7 cellular contexts compared by ENCODE assay signal in the genomic region with DNA sequence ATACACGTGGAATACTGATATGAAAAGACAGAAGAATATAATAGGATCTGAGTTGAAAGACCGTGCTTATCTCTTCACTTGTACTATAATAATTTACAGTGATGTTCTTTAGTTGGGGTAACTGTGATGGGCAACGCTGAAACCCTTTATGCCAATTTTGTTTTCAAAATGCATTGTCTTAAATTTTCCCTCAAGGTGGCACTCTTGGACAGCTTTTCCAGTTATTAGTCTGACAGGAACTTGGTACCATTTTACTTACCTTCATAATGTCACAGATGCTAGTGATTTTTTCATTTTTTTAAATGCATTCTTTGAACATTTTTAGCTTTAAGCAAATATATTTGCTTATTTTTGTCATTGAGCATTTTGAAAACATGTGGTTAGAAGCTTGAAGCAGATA. TPM values are rescaled to one million over a fixed set of nuclear protein-coding genes. Genes with fewer than 3 reads are reported as not detected.
DNase-seq lines count a peak whose midpoint lies in the region; ATAC-seq and TF ChIP-seq lines count a peak whose summit lies in the region.
"Not testable (repeated sequence)": the region's sequence is repeated elsewhere in the genome, so short reads cannot be mapped to it uniquely, and the experiment has no call there.

No MANE protein-coding gene starts in this region.

- not testable (repeated sequence) for H3K4me2 ChIP-seq in hepatocyte

- 80% methylated on average over 3 of the region's 3 CpGs for WGBS in hepatocyte (ENCODE audit: low lambda C conversion rate, missing lambda C conversion rate)

- H3K27me3 ChIP-seq in hepatocyte: not testable (repeated sequence)

- not testable (repeated sequence) for H3K4me1 ChIP-seq in hepatocyte (ENCODE audit: insufficient read depth)

- H3K36me3 ChIP-seq in SK-N-MC (ENCODE audit: insufficient read depth, low read length); hepatocyte (replicated peaks; ENCODE audit: insufficient read depth, low read depth): not testable (repeated sequence)

- H3K27ac ChIP-seq in SK-N-MC, hepatocyte: not testable (repeated sequence)

- H3K79me2 ChIP-seq in hepatocyte: not testable (repeated sequence)

- peak; percentile 40 for ATAC-seq in HG02759 (IDR thresholded peaks at IDR 0.05; ENCODE audit: unreplicated experiment)

- not testable (repeated sequence) for TF ChIP-seq CTCF in cardiac fibroblast (IDR thresholded peaks at IDR 0.05; ENCODE audit: low read depth, low read length)
- peak; percentile 12 for TF ChIP-seq CTCF in hepatocyte (IDR thresholded peaks at IDR 0.05; ENCODE audit: poor library complexity)

- H3K9ac ChIP-seq in SK-N-MC (ENCODE audit: insufficient read length): not testable (repeated sequence)

- H2AFZ ChIP-seq in hepatocyte: not testable (repeated sequence)

- not testable (repeated sequence) for H3K4me3 ChIP-seq in SK-N-MC; cardiac fibroblast (replicated peaks in 1 of 2; ENCODE audit: low read depth in 2 of 2, low read length in 2 of 2); hepatocyte

- not testable (repeated sequence) for H4K20me1 ChIP-seq in hepatocyte (ENCODE audit: insufficient read depth, poor library complexity, severe bottlenecking)

- not testable (repeated sequence) for H3K9me3 ChIP-seq in SK-N-MC (ENCODE audit: low read depth, low read length); hepatocyte (ENCODE audit: low read depth)

- H3K9me2 ChIP-seq in hepatocyte (replicated peaks; ENCODE audit: insufficient read depth): not testable (repeated sequence)

- DNase-seq in DMS 273 (lab: John Stamatoyannopoulos, UW; ENCODE audit: unreplicated experiment) (peak; percentile 49), NCI-H1105 treated with DMSO at 0.1 percent for 48 hours (lab: John Stamatoyannopoulos, UW) (peak; percentile 47), NCI-H774 (lab: John Stamatoyannopoulos, UW) (peak; percentile 37), SK-N-MC (ENCODE audit: low read depth, low spot score) (peak; percentile 10), cardiac fibroblast (ENCODE audit: low read depth in 2 of 2) (peak; percentile 5 to 35)
- not testable (repeated sequence) for DNase-seq in hepatocyte (ENCODE audit: low spot score)

RNA-seq across cellular contexts. Expression of a gene that starts 16.1 kb away (rescaled TPM):
- total RNA-seq in hepatocyte: 7.9 and 8.4 TPM in 2 replicates
- polyA plus RNA-seq in hepatocyte: 0.88 and 1.2 TPM in 2 replicates
